In genomic region chr18:45316127-45316526, GRCh38 we compare ENCODE assay signal across 16 cellular contexts.
DNase-seq lines count a peak whose midpoint lies in the region; ATAC-seq and TF ChIP-seq lines count a peak whose summit lies in the region.
"Had no signal": no experiment of that assay in that cellular context is flagged by ENCODE, and none has a peak within 500 bp of the region (broad histone marks: within the 10 kb centered on the region; RNA-seq: fewer than 3 reads in every experiment).

No MANE protein-coding gene starts in this region.

- H3K36me3 Mint-ChIP-seq in GM23338 (ENCODE audit: low read depth) (no peaks in the 10 kb centered on the region), glutamatergic neuron (ENCODE audit: unreplicated experiment) (no peaks in the 10 kb centered on the region)

- H3K4me1 ChIP-seq in GM23338 (ENCODE audit: insufficient read depth) = peaks cover 6% of the 10 kb centered on the region
- H3K4me1 ChIP-seq: SJCRH30 had no signal

- H3K4me1 Mint-ChIP-seq in GM23338 = peaks cover 6% of the 10 kb centered on the region; the same call in 2 of the 3 replicates
- H3K4me1 Mint-ChIP-seq in glutamatergic neuron (ENCODE audit: low read depth, unreplicated experiment) = no peaks in the 10 kb centered on the region

- H3K27ac Mint-ChIP-seq in GM23338 (no peak overlapping the region), glutamatergic neuron (ENCODE audit: unreplicated experiment) (no peak overlapping the region)

- DNase-seq in GM23338 (ENCODE audit: low spot score) (peak; percentile 48), OCI-M1 (lab: John Stamatoyannopoulos, UW) (peak; percentile 2), glutamatergic neuron (no peak), putamen (ENCODE audit: low spot score) (no peak)
- no peak for DNase-seq in effector CD8-positive, alpha-beta T cell (lab: John Stamatoyannopoulos, UW)
- DNase-seq: DMS153, MG63, NCI-H2029, NCI-H510A treated with DMSO at 0.1 percent for 48 hours, SJCRH30, SW 1271 had no signal

- no peaks in the 10 kb centered on the region for H3K79me2 ChIP-seq in GM23338 (replicated peaks; ENCODE audit: insufficient read depth)

- no peak overlapping the region for H3K4me3 ChIP-seq in GM23338
- H3K4me3 ChIP-seq: MG63, SJCRH30 had no signal

- no peaks in the 10 kb centered on the region for H3K9me3 Mint-ChIP-seq in GM23338
- H3K9me3 Mint-ChIP-seq in glutamatergic neuron (ENCODE audit: unreplicated experiment) = peaks cover 2% of the 10 kb centered on the region

- no peak overlapping the region for H3K27ac ChIP-seq in GM23338 (ENCODE audit: low read depth)
- H3K27ac ChIP-seq: C4-2B, KMS-11, RWPE1, SJCRH30 had no signal

- no peaks in the 10 kb centered on the region; the same call in 1 of the 2 replicates for H4K20me1 ChIP-seq in GM23338 (replicated peaks; ENCODE audit: insufficient read depth)

- H3K4me2 ChIP-seq in GM23338 = no peak overlapping the region
- H3K4me2 ChIP-seq: KMS-11 had no signal

- H2AFZ ChIP-seq in GM23338 = no peak overlapping the region

- no peaks in the 10 kb centered on the region for H3K36me3 ChIP-seq in GM23338 (ENCODE audit: insufficient read depth)
- H3K36me3 ChIP-seq: MG63, SJCRH30 had no signal

- no peaks in the 10 kb centered on the region for H3K27me3 ChIP-seq in GM23338 (ENCODE audit: insufficient read depth)
- H3K27me3 ChIP-seq: MG63, SJCRH30 had no signal

- no peaks in the 10 kb centered on the region for H3F3A ChIP-seq in GM23338 (replicated peaks; ENCODE audit: low read depth)

- TF ChIP-seq POLR2A in GM18505 (IDR thresholded peaks at IDR 0.05; ENCODE audit: borderline replicate concordance, extremely low read depth, insufficient read depth, insufficient read length) = no peak

- no peak overlapping the region for H3K4me3 Mint-ChIP-seq in GM23338
- no peak overlapping the region for H3K4me3 Mint-ChIP-seq in glutamatergic neuron (ENCODE audit: unreplicated experiment)

- H3K27me3 Mint-ChIP-seq in GM23338 (ENCODE audit: insufficient read depth, low read depth, poor library complexity) (peaks cover 2% of the 10 kb centered on the region), glutamatergic neuron (ENCODE audit: unreplicated experiment) (no peaks in the 10 kb centered on the region)

- H3K9me2 ChIP-seq in GM23338 (ENCODE audit: insufficient read depth) = 0 out of 2 replicates have a peak, but pooled peaks cover 10% of the 10 kb centered on the region

- peak; percentile 65 for ATAC-seq in GM23338
- ATAC-seq in GM18505 (IDR thresholded peaks at IDR 0.05; ENCODE audit: unreplicated experiment) = no peak
- no peak for ATAC-seq in GM19328 (IDR thresholded peaks at IDR 0.05; ENCODE audit: unreplicated experiment)

- peak; percentile 53 to 64 for TF ChIP-seq CTCF in GM23338 (conservative IDR thresholded peaks at IDR 0.05; ENCODE audit: low read depth in 2 of 2)
- TF ChIP-seq CTCF in glutamatergic neuron (IDR thresholded peaks at IDR 0.05; ENCODE audit: partially characterized antibody, unreplicated experiment) = peak; percentile 14

TF ChIP-seq in GM23338, 12 proteins besides CTCF, POLR2A, EP300 and RAD21 (continues in another document):
- TF ChIP-seq CREB1 (CRISPR knock-in tag; IDR thresholded peaks at IDR 0.05; ENCODE audit: low read depth) (no peak), ZNF331 (CRISPR knock-in tag; IDR thresholded peaks at IDR 0.05; ENCODE audit: low read depth) (no peak), REST (IDR thresholded peaks at IDR 0.05; ENCODE audit: unreplicated experiment) (no peak), EZH2phosphoT487 (IDR thresholded peaks at IDR 0.05; ENCODE audit: unreplicated experiment) (no peak), EZH2 (IDR thresholded peaks at IDR 0.05; ENCODE audit: low read depth, unreplicated experiment) (no peak), ZNF462 (CRISPR knock-in tag; IDR thresholded peaks at IDR 0.05) (no peak)
- TF ChIP-seq, protein P1, sequence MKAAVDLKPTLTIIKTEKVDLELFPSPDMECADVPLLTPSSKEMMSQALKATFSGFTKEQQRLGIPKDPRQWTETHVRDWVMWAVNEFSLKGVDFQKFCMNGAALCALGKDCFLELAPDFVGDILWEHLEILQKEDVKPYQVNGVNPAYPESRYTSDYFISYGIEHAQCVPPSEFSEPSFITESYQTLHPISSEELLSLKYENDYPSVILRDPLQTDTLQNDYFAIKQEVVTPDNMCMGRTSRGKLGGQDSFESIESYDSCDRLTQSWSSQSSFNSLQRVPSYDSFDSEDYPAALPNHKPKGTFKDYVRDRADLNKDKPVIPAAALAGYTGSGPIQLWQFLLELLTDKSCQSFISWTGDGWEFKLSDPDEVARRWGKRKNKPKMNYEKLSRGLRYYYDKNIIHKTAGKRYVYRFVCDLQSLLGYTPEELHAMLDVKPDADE (IDR thresholded peaks at IDR 0.05) = no peak

Comparison
In these comparisons a context has a peak if more than half of its experiments do, and no peak if none do; other contexts are left out.
1. DNase-seq: peak in GM23338 (single experiment) and OCI-M1 (single experiment); none in glutamatergic neuron (single experiment), effector CD8-positive, alpha-beta T cell (single experiment) and putamen (single experiment).